ENCODE assay signal across 8 cellular contexts in genomic region chr3:37855363-37855970, GRCh38. TPM values are rescaled to one million over a fixed set of nuclear protein-coding genes. Genes with fewer than 3 reads are reported as not detected.
DNase-seq lines count a peak whose midpoint lies in the region; ATAC-seq and TF ChIP-seq lines count a peak whose summit lies in the region.

No MANE protein-coding gene starts in this region.

- H3K27me3 Mint-ChIP-seq in activated naive CD8-positive, alpha-beta T cell = no peaks in the 10 kb centered on the region

- DNase-seq in NCI-H187 (lab: John Stamatoyannopoulos, UW) (peak; percentile 37 to 40), NCI-H187 treated with DMSO at 0.1 percent for 48 hours (lab: John Stamatoyannopoulos, UW) (no peak), LHCN-M2 (ENCODE audit: low read depth) (peak; percentile 56), Right ventricle myocardium superior (peak; percentile 93), psoas muscle (peak; percentile 86 to 90), aorta (peak; percentile 87 to 96)

- H3K27ac ChIP-seq in SU-DHL-6 (ENCODE audit: low read depth, low read length) (no peak overlapping the region), psoas muscle (no peak overlapping the region), aorta (ENCODE audit: low read depth in 1 of 2, low read length in 2 of 2) (no peak overlapping the region)

- no peaks in the 10 kb centered on the region for H3K9me3 Mint-ChIP-seq in activated naive CD8-positive, alpha-beta T cell (ENCODE audit: low read depth)

- no peaks in the 10 kb centered on the region for H3K36me3 Mint-ChIP-seq in activated naive CD8-positive, alpha-beta T cell

- intact Hi-C loops in Right ventricle myocardium superior (cut with DNase I) (no loop called here), psoas muscle (cut with DNase I) (loop anchor here (2.0 to 10.0 kb wide), 3 partner anchors 111 to 149 kb away; no protein-coding TSS in a partner anchor), aorta (cut with DNase I) (no loop called here)

- no peaks in the 10 kb centered on the region for H3F3A ChIP-seq in SU-DHL-6 (ENCODE audit: insufficient read depth)

- H3K4me1 Mint-ChIP-seq in activated naive CD8-positive, alpha-beta T cell (ENCODE audit: low read depth) = peaks cover 3% of the 10 kb centered on the region

- H3K4me1 ChIP-seq in psoas muscle (no peaks in the 10 kb centered on the region), aorta (ENCODE audit: control insufficient read depth in 1 of 2, insufficient read depth in 2 of 2, low read length in 2 of 2) (peaks cover 4% of the 10 kb centered on the region in 2 donors)

- no peak overlapping the region for H3K4me3 Mint-ChIP-seq in activated naive CD8-positive, alpha-beta T cell

- no peak overlapping the region for H3K4me2 ChIP-seq in SU-DHL-6 (ENCODE audit: low read depth, low read length, poor library complexity, severe bottlenecking)

- no peak overlapping the region for H3K9ac ChIP-seq in SU-DHL-6 (ENCODE audit: low read length)

- H3K9me3 ChIP-seq in SU-DHL-6 (ENCODE audit: insufficient read depth, low read length) = no peaks in the 10 kb centered on the region
- H3K9me3 ChIP-seq in psoas muscle = no peaks in the 10 kb centered on the region
- no peaks in the 10 kb centered on the region for H3K9me3 ChIP-seq in aorta (ENCODE audit: control insufficient read depth, low read length)

- H3K9me2 ChIP-seq in SU-DHL-6 (replicated peaks; ENCODE audit: insufficient read depth, low read length) = no peaks in the 10 kb centered on the region

- no peak overlapping the region for H3K4me3 ChIP-seq in SU-DHL-6 (ENCODE audit: insufficient read depth, low read length, poor library complexity, severe bottlenecking)
- H3K4me3 ChIP-seq in psoas muscle = no peak overlapping the region
- H3K4me3 ChIP-seq in aorta (ENCODE audit: low read length in 2 of 2) = no peak overlapping the region

- H3K27ac Mint-ChIP-seq in activated naive CD8-positive, alpha-beta T cell = peak overlapping the region; percentile 36

- peak; percentile 73 for ATAC-seq in Right ventricle myocardium superior (ENCODE audit: poor library complexity)
- peak; percentile 68 to 80 (median 72) for ATAC-seq in psoas muscle
- ATAC-seq in aorta (ENCODE audit: low FRiP score) = peak; percentile 71

- no peaks in the 10 kb centered on the region for H4K20me1 ChIP-seq in SU-DHL-6 (ENCODE audit: low read depth, low read length)

- no peaks in the 10 kb centered on the region for H3K79me2 ChIP-seq in SU-DHL-6 (ENCODE audit: insufficient read depth, low read length)

- H3K36me3 ChIP-seq in SU-DHL-6 (ENCODE audit: low read length) = no peaks in the 10 kb centered on the region
- H3K36me3 ChIP-seq in psoas muscle (ENCODE audit: insufficient read depth in 1 of 2, low read depth in 1 of 2) = no peaks in the 10 kb centered on the region
- H3K36me3 ChIP-seq in aorta (ENCODE audit: control insufficient read depth in 1 of 2, insufficient read depth in 2 of 2, low read length in 1 of 2) = no peaks in the 10 kb centered on the region

- 33 to 36% (median 35%) methylated on average over 5 of the region's 5 CpGs for WGBS in psoas muscle, 3 donors
- 35 to 37% methylated on average over 5 of the region's 5 CpGs for WGBS in aorta, 2 donors

- H2AFZ ChIP-seq in SU-DHL-6 (ENCODE audit: low read depth, low read length, severe bottlenecking) = no peak overlapping the region

- no peaks in the 10 kb centered on the region for H3K27me3 ChIP-seq in SU-DHL-6 (ENCODE audit: low read length)
- H3K27me3 ChIP-seq in psoas muscle (ENCODE audit: insufficient read depth in 3 of 3, low read length in 2 of 3) = peaks cover 0 to 3% (median 0%) of the 10 kb centered on the region in 3 donors
- H3K27me3 ChIP-seq in aorta (ENCODE audit: control insufficient read depth in 1 of 2, insufficient read depth in 2 of 2, low read length in 1 of 2) = no peaks in the 10 kb centered on the region

- TF ChIP-seq CTCF in SU-DHL-6 (IDR thresholded peaks at IDR 0.05; ENCODE audit: insufficient read depth, low read length, poor library complexity, severe bottlenecking) (peak; percentile 78), psoas muscle (IDR thresholded peaks at IDR 0.05) (peak; percentile 96)

RNA-seq across cellular contexts. Expression of gene CTDSPL, which starts 6.2 kb away (rescaled TPM):
- total RNA-seq in LHCN-M2 (2014; rRNA removed) (25.6 and 26.5 TPM in 2 replicates), Right ventricle myocardium superior (46.0 TPM), psoas muscle (10 to 100 TPM in 2 of 4 donors, 1 to 10 TPM in 2; 6.8 to 24.6 (median 9.9) TPM), aorta (10 to 100 TPM; 45.3 to 48.0 TPM)
- polyA plus RNA-seq in LHCN-M2 (2012) = 38.5 TPM
- polyA plus RNA-seq in psoas muscle (1 to 10 TPM; 2.7 to 4.4 (median 4.3) TPM), aorta (10 to 100 TPM; 21.3 to 25.4 TPM)

Comparison
In these comparisons a context has a peak if more than half of its experiments do, and no peak if none do; other contexts are left out.
1. intact Hi-C loops: an anchor here in psoas muscle (2.0 to 10.0 kb wide); none called in Right ventricle myocardium superior and aorta.